ENCODE assay signal across 10 cellular contexts in the genomic region with DNA sequence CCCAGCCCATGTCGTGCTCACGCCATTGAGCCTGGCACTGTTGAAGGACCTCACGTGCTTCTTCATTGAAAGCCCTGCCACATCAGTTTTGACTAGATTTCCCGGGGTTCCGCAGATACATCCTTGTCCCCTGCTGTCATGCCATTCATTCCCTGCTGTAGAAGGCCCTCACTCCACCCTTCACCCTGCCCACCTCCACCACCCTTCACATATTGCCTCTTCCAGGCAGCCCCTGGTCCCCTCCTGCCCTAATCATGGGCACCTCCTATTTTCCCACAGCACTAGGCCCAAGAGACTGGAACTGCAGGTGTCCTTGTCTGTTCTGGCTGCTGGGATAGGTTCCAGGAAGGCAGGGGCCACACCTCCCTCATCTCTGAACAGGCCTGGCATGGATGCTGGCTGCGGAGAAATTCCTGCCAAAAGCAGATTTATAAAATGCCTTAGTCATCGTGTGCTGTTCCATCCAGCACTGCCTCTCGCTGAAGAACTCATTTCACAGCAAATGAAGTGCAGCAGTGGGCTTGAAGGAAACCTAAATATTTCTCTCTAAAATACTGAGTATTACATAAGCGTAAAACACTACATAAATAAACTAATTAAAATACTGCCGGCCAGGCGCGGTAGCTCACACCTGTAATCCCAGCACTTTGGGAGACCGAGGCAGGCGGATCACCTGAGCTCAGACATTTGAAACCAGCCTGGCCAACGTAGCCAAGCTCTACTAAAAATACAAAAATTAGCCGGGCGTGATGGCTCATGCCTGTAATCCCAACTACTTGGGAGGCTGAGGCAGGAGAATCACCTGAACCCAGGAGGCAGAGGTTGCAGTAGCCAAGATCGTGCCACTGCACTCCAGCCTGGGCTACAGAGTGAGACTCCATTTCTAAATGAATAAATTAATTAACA. TPM values are rescaled to one million over a fixed set of nuclear protein-coding genes. Genes with fewer than 3 reads are reported as not detected.
DNase-seq lines count a peak whose midpoint lies in the region; ATAC-seq and TF ChIP-seq lines count a peak whose summit lies in the region.
"Had no signal": no experiment of that assay in that cellular context is flagged by ENCODE, and none has a peak within 500 bp of the region (broad histone marks: within the 10 kb centered on the region; RNA-seq: fewer than 3 reads in every experiment).

No MANE protein-coding gene starts in this region.

- H3K27me3 Mint-ChIP-seq in naive thymus-derived CD8-positive, alpha-beta T cell = no peaks in the 10 kb centered on the region

- H3K36me3 Mint-ChIP-seq in naive thymus-derived CD8-positive, alpha-beta T cell = peaks cover 5 to 10% (median 7%) of the 10 kb centered on the region in 3 donors

- H3K27ac Mint-ChIP-seq in naive thymus-derived CD8-positive, alpha-beta T cell = peak overlapping the region in 1 of 10 donors; percentile 60

- DNase-seq in AG09309 (ENCODE audit: low read depth) (peak; percentile 52), NCI-H226 (peak; percentile 80), dermis microvascular lymphatic vessel endothelial cell (ENCODE audit: low read depth in 2 of 2) (peak; percentile 7 to 11), mucosa of gallbladder (ENCODE audit: low spot score) (peak; percentile 72)
- no peak for DNase-seq in naive thymus-derived CD8-positive, alpha-beta T cell
- DNase-seq: stimulated activated naive CD4-positive, alpha-beta T cell had no signal

- ATAC-seq in HG02870 (IDR thresholded peaks at IDR 0.05; ENCODE audit: unreplicated experiment) (no peak), GM21390 (IDR thresholded peaks at IDR 0.05; ENCODE audit: unreplicated experiment) (no peak), GM19467 (IDR thresholded peaks at IDR 0.05; ENCODE audit: unreplicated experiment) (no peak)
- no peak for ATAC-seq in naive thymus-derived CD8-positive, alpha-beta T cell

- no peak for TF ChIP-seq CTCF in AG09309 (IDR thresholded peaks at IDR 0.05; ENCODE audit: control insufficient read depth, insufficient read depth, low read depth, low read length, missing control alignments)

- POLR2A ChIA-PET in naive thymus-derived CD8-positive, alpha-beta T cell (lab: Charles Lee) = no interaction called here

- no peak overlapping the region for H3K4me3 Mint-ChIP-seq in naive thymus-derived CD8-positive, alpha-beta T cell

- H3K9me3 Mint-ChIP-seq in naive thymus-derived CD8-positive, alpha-beta T cell = peaks cover 0 to 1% (median 0%) of the 10 kb centered on the region in 9 donors

- H3K4me1 Mint-ChIP-seq in naive thymus-derived CD8-positive, alpha-beta T cell = peaks cover 0 to 4% (median 0%) of the 10 kb centered on the region in 4 donors

- H3K4me3 ChIP-seq in AG09309 (ENCODE audit: control insufficient read depth, low read depth, low read length) = no peak overlapping the region

RNA-seq across cellular contexts. Expression of a gene that starts 38.4 kb away (rescaled TPM):
- total RNA-seq in dermis microvascular lymphatic vessel endothelial cell = 85.3 and 94.7 TPM in 2 replicates
- total RNA-seq in mucosa of gallbladder = 65.5 TPM
- total RNA-seq in naive thymus-derived CD8-positive, alpha-beta T cell = 10 to 100 TPM; 61.5 to 64.0 TPM
- polyA plus RNA-seq in naive thymus-derived CD8-positive, alpha-beta T cell = 10 to 100 TPM; 41.5 to 49.3 (median 43.6) TPM

RNA-seq across cellular contexts. Expression of a gene that starts 38.6 kb away (rescaled TPM):
- 0.89 and 1.7 TPM in 2 replicates for total RNA-seq in dermis microvascular lymphatic vessel endothelial cell
- total RNA-seq in mucosa of gallbladder = 4.6 TPM
- 10 to 100 TPM; 28.2 to 29.5 TPM for total RNA-seq in naive thymus-derived CD8-positive, alpha-beta T cell
- polyA plus RNA-seq in naive thymus-derived CD8-positive, alpha-beta T cell = 10 to 100 TPM; 10.0 to 18.6 (median 14.2) TPM

RNA-seq across cellular contexts. Expression of a gene that starts 44.5 kb away (rescaled TPM):
- total RNA-seq in dermis microvascular lymphatic vessel endothelial cell (not detected in 2 replicates), mucosa of gallbladder (6.0 TPM)
- total RNA-seq in naive thymus-derived CD8-positive, alpha-beta T cell = 1 to 10 TPM; 4.3 to 5.1 TPM
- polyA plus RNA-seq in naive thymus-derived CD8-positive, alpha-beta T cell = 1 to 10 TPM; 2.5 to 6.9 (median 2.9) TPM

RNA-seq across cellular contexts. Expression of a gene that starts 49.4 kb away (rescaled TPM):
- total RNA-seq in dermis microvascular lymphatic vessel endothelial cell = not detected in 2 replicates
- total RNA-seq in mucosa of gallbladder = not detected
- not detected for total RNA-seq in naive thymus-derived CD8-positive, alpha-beta T cell
- polyA plus RNA-seq in naive thymus-derived CD8-positive, alpha-beta T cell = under 1 TPM in 1 of 3 donors, not detected in 2; 0.59 TPM
- polyA plus RNA-seq: adipose tissue had no signal

Comparison
In these comparisons a context has a peak if more than half of its experiments do, and no peak if none do; other contexts are left out.
1. DNase-seq: peak in AG09309 (single experiment), NCI-H226 (single experiment), dermis microvascular lymphatic vessel endothelial cell (2 of 2) and mucosa of gallbladder (single experiment); none in naive thymus-derived CD8-positive, alpha-beta T cell (0 of 10).